Comparison of ENCODE assay signal across 19 cellular contexts in the genomic region with DNA sequence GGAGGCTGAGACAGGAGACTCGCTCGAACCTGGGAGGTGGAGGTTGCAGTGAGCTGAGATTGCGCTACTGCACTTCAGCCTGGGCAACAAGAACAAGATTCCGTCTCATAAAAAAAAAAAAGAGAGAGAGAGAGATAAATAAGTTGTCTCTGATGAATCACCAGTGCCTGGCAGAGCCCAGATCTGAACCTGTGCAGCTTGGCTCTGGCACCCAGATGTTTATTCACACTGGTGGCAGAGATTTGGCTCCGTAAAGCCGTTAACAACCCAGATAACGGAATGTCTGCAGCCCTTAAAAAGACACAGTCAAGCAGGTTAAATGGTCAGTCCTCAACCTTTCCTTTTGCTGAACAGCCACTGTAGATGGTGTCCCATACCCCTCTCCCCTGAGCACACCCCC.
"Had no signal": no experiment of that assay in that cellular context is flagged by ENCODE, and none has a peak within 500 bp of the region (broad histone marks: within the 10 kb centered on the region; RNA-seq: fewer than 3 reads in every experiment).

No MANE protein-coding gene starts in this region.

- H3K4me3 ChIP-seq: dorsolateral prefrontal cortex, prostate gland, right lobe of liver, spleen, suprapubic skin had no signal

- DNase-seq: activated CD4-positive, alpha-beta T cell treated with anti-CD3 and anti-CD28 coated beads, Interleukin-2, amount 10 ng/mL, durations not matched to agents 24 days and 14 days; activated CD8-positive, alpha-beta memory T cell treated with anti-CD3 and anti-CD28 coated beads, Interleukin-2, amount 50 U/mL, for 4 hours; activated CD8-positive, alpha-beta T cell treated with anti-CD3 and anti-CD28 coated beads, Interleukin-2, amount 10 ng/mL, durations not matched to agents 7 days and 5 days; activated gamma-delta T cell treated with Interleukin-2 at 50 U/mL for 16 hours; activated T-cell treated with anti-CD3 and anti-CD28 coated beads, Interleukin-2, amount 50 U/mL, for 48 hours; aorta; dorsolateral prefrontal cortex; erythroblast; hippocampal formation; kidney; mesendoderm; nucleus accumbens; right lobe of liver; spleen; SW 1271; trophoblast cell had no signal

- H3K27me3 ChIP-seq: right lobe of liver had no signal

- H3K4me1 ChIP-seq: prostate gland, right lobe of liver, spleen, suprapubic skin had no signal

- H3K27ac ChIP-seq: dorsolateral prefrontal cortex, prostate gland, right lobe of liver, spleen, suprapubic skin had no signal

- H3K36me3 ChIP-seq: prostate gland, right lobe of liver, spleen, suprapubic skin had no signal

- ATAC-seq: activated CD8-positive, alpha-beta T cell treated with anti-CD3 and anti-CD28 coated beads, Interleukin-2, amount 10 ng/mL, durations not matched to agents 7 days and 5 days; right lobe of liver; WTC11 had no signal

- H3K9me3 ChIP-seq: prostate gland, right lobe of liver, suprapubic skin had no signal
